Comparison of ENCODE assay signal across 22 cellular contexts in the genomic region with DNA sequence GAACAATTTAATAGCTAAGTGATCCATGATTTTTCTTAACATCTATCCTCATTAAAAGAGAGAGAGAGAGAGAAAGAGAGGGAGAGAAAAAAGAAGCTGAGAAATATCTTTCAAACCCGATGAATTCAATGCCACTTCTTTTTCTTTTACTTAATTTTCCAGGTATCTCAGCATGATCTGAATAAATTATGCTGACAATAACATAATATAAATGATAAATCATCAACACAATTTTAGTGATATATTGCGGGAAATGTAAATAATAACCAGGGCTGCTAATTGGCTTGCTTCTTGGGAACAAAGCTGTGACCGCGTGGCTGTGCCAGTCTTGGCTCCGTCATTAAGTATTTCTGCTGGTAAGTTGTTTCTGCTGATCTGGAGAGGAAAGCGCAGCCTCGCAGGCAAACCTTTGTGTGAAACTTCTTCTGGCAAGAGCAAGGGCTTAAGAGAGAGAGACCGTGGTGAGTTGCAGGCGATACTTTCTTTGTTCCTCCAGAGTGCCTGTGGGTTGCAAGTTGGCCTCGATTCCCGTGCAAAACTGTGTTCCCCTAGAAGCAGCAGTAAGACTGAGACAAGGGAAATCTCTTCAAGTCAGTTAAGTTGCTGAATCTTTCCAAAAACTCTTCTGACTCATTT.
DNase-seq lines count a peak whose midpoint lies in the region; ATAC-seq, FAIRE-seq and TF ChIP-seq lines count a peak whose summit lies in the region.
"Had no signal": no experiment of that assay in that cellular context is flagged by ENCODE, and none has a peak within 500 bp of the region (broad histone marks: within the 10 kb centered on the region; RNA-seq: fewer than 3 reads in every experiment).

No MANE protein-coding gene starts in this region.

- H3K27ac Mint-ChIP-seq in nephron = peak overlapping the region; percentile 57 to 91 (median 72)
- no peak overlapping the region for H3K27ac Mint-ChIP-seq in immature natural killer cell
- H3K27ac Mint-ChIP-seq: activated CD4-positive, alpha-beta T cell treated with anti-CD3 and anti-CD28 coated beads, Interleukin-2, amount 10 ng/mL, durations not matched to agents 7 days and 5 days; HFFc6; stimulated activated memory B cell treated with anti-CD40 and anti-IgM and Interleukin-4, amounts not matched to agents 10 μg/mL and 1 μg/mL and 100 μg/mL, for 72 hours; T-helper 17 cell had no signal

- H2BK20ac ChIP-seq in H1 (ENCODE audit: low read length) = no peak overlapping the region

- H3K79me2 ChIP-seq in H1 (ENCODE audit: control insufficient read depth in 1 of 2, insufficient read depth in 2 of 2, low read length in 2 of 2) = no peaks in the 10 kb centered on the region
- no peaks in the 10 kb centered on the region for H3K79me2 ChIP-seq in smooth muscle cell (ENCODE audit: low read depth)
- H3K79me2 ChIP-seq: parathyroid adenoma had no signal

- no peaks in the 10 kb centered on the region for H4K20me1 ChIP-seq in H1 (replicated peaks in 1 of 2; ENCODE audit: control insufficient read depth in 1 of 2, insufficient read depth in 2 of 2, low read length in 2 of 2)
- no peaks in the 10 kb centered on the region for H4K20me1 ChIP-seq in smooth muscle cell (ENCODE audit: low read depth)

- no peak overlapping the region for H4K8ac ChIP-seq in H1 (ENCODE audit: extremely low read depth, insufficient read depth, low read length)

- no peak for FAIRE-seq in H1 (lab: Jason Lieb, UNC)
- FAIRE-seq: GM12891 had no signal

- no peak overlapping the region for H4K91ac ChIP-seq in H1 (replicated peaks; ENCODE audit: insufficient read length, low read length)

- H2BK5ac ChIP-seq in H1 (ENCODE audit: low read depth, low read length) = no peak overlapping the region

- H3K23me2 ChIP-seq in H1 (ENCODE audit: low read depth, low read length) = no peaks in the 10 kb centered on the region

- no peaks in the 10 kb centered on the region for H3K4me1 ChIP-seq in H1 (replicated peaks in 1 of 4; ENCODE audit: control insufficient read depth in 3 of 4, insufficient read depth in 4 of 4, low read length in 3 of 4)
- no peaks in the 10 kb centered on the region for H3K4me1 ChIP-seq in smooth muscle cell (ENCODE audit: low read depth)
- H3K4me1 ChIP-seq: gastrocnemius medialis, parathyroid adenoma, Peyer's patch, SJSA1 had no signal

- no peak overlapping the region for H3K4ac ChIP-seq in H1 (replicated peaks; ENCODE audit: insufficient read length, low read depth, low read length)

- peaks cover 49% of the 10 kb centered on the region for H3K9me3 Mint-ChIP-seq in nephron
- H3K9me3 Mint-ChIP-seq in immature natural killer cell = peaks cover 0 to 16% (median 7%) of the 10 kb centered on the region in 6 donors

- no peak for TF ChIP-seq POLR2A in H1 (IDR thresholded peaks at IDR 0.05; ENCODE audit: control extremely low read depth in 1 of 2, low read depth in 2 of 2, low read length in 2 of 2)

- 82% methylated on average over 11 of the region's 11 CpGs; no CpG with 5 or more reads in 1 of the 2 experiments for WGBS in H1 (ENCODE audit: extremely low coverage in 1 of 2, insufficient coverage in 1 of 2, insufficient read length in 1 of 2, insufficient replicate concordance in 2 of 2, low coverage in 1 of 2, low lambda C conversion rate in 2 of 2, missing lambda C conversion rate in 1 of 2), 2 experiments
- 75% methylated on average over 11 of the region's 11 CpGs for WGBS in smooth muscle cell (ENCODE audit: low lambda C conversion rate)

- H2AK5ac ChIP-seq in H1 (ENCODE audit: low read depth, low read length) = no peak overlapping the region

- ATAC-seq in GM18511 (IDR thresholded peaks at IDR 0.05; ENCODE audit: unreplicated experiment) (no peak), HG03025 (IDR thresholded peaks at IDR 0.05; ENCODE audit: low FRiP score, unreplicated experiment) (no peak)
- ATAC-seq: activated naive CD4-positive, alpha-beta T cell treated with anti-CD3 and anti-CD28 coated beads, Interleukin-2, amount 50 U/mL, for 72 hours; esophagus mucosa; gastrocnemius medialis; stimulated activated memory B cell treated with anti-CD40 and anti-IgM and Interleukin-4, amounts not matched to agents 10 μg/mL and 1 μg/mL and 100 μg/mL, for 72 hours; T-helper 17 cell had no signal

- H3K4me3 Mint-ChIP-seq in nephron (no peak overlapping the region), immature natural killer cell (no peak overlapping the region)
- H3K4me3 Mint-ChIP-seq: activated CD4-positive, alpha-beta T cell treated with anti-CD3 and anti-CD28 coated beads, Interleukin-2, amount 10 ng/mL, durations not matched to agents 7 days and 5 days; HFFc6; stimulated activated memory B cell treated with anti-CD40 and anti-IgM and Interleukin-4, amounts not matched to agents 10 μg/mL and 1 μg/mL and 100 μg/mL, for 72 hours; T-helper 17 cell had no signal

- peaks cover 0 to 9% of the 10 kb centered on the region in 2 experiments; a peak in 1 of 4 replicates for H3K9me3 ChIP-seq in H1 (ENCODE audit: insufficient read depth in 2 of 2, low read depth in 1 of 2, low read length in 1 of 2)
- H3K9me3 ChIP-seq in smooth muscle cell (replicated peaks; ENCODE audit: low read depth) = peaks cover 5% of the 10 kb centered on the region
- H3K9me3 ChIP-seq in WERI-Rb-1 (ENCODE audit: severe bottlenecking) = peaks cover 3% of the 10 kb centered on the region
- H3K9me3 ChIP-seq: gastrocnemius medialis, Peyer's patch had no signal

- H3K79me1 ChIP-seq in H1 (ENCODE audit: low read depth, low read length) = no peaks in the 10 kb centered on the region

- H2AFZ ChIP-seq in H1 (ENCODE audit: low read length) (peak overlapping the region; percentile 95), smooth muscle cell (ENCODE audit: low read depth) (peak overlapping the region; percentile 62)
- H2AFZ ChIP-seq: parathyroid adenoma had no signal

- TF ChIP-seq EP300 in H1 (IDR thresholded peaks at IDR 0.05; ENCODE audit: borderline replicate concordance in 1 of 2, low read depth in 2 of 2, low read length in 2 of 2) = no peak

- no peak for TF ChIP-seq RAD21 in H1 (IDR thresholded peaks at IDR 0.05 in 1 of 2, conservative IDR thresholded peaks at IDR 0.05 in 1 of 2; ENCODE audit: low read depth in 2 of 2, low read length in 2 of 2)

- H3K23ac ChIP-seq in H1 (ENCODE audit: insufficient read length) = no peak overlapping the region

- H4K5ac ChIP-seq in H1 (ENCODE audit: insufficient read length, low read depth, low read length) = no peak overlapping the region

- POLR2A ChIA-PET in H1 (lab: Charles Lee; ENCODE audit: partially characterized antibody) = no interaction called here

- H3K27me3 ChIP-seq in H1 (replicated peaks in 1 of 4; ENCODE audit: control insufficient read depth in 3 of 4, extremely low read depth in 1 of 4, insufficient read depth in 3 of 4, low read length in 3 of 4) (no peaks in the 10 kb centered on the region), smooth muscle cell (ENCODE audit: low read depth) (no peaks in the 10 kb centered on the region), WERI-Rb-1 (ENCODE audit: insufficient read depth, low read depth, severe bottlenecking) (no peaks in the 10 kb centered on the region)
- H3K27me3 ChIP-seq: gastrocnemius medialis, Peyer's patch, SJSA1 had no signal

- H3K4me2 ChIP-seq in H1 (ENCODE audit: insufficient read depth in 1 of 2, low read depth in 2 of 2, low read length in 2 of 2) (no peak overlapping the region), smooth muscle cell (no peak overlapping the region)

- H3K27me3 Mint-ChIP-seq in nephron (ENCODE audit: low read depth) (no peaks in the 10 kb centered on the region), immature natural killer cell (ENCODE audit: low read depth in 3 of 3) (peaks cover 3 to 6% (median 5%) of the 10 kb centered on the region in 3 donors)
- H3K27me3 Mint-ChIP-seq: activated CD4-positive, alpha-beta T cell treated with anti-CD3 and anti-CD28 coated beads, Interleukin-2, amount 10 ng/mL, durations not matched to agents 7 days and 5 days; stimulated activated memory B cell treated with anti-CD40 and anti-IgM and Interleukin-4, amounts not matched to agents 10 μg/mL and 1 μg/mL and 100 μg/mL, for 72 hours; T-helper 17 cell had no signal

- no peaks in the 10 kb centered on the region for H3K36me3 ChIP-seq in H1 (ENCODE audit: control insufficient read depth in 2 of 4, insufficient read depth in 4 of 4, low read length in 3 of 4)
- no peaks in the 10 kb centered on the region for H3K36me3 ChIP-seq in smooth muscle cell (ENCODE audit: low read depth)
- no peaks in the 10 kb centered on the region for H3K36me3 ChIP-seq in WERI-Rb-1
- H3K36me3 ChIP-seq: gastrocnemius medialis, Peyer's patch, SJSA1 had no signal

- no peak overlapping the region; the same call in 1 of the 2 replicates for H3K18ac ChIP-seq in H1 (ENCODE audit: extremely low read depth, low read length)

- DNase-seq in NCI-H1105 (lab: John Stamatoyannopoulos, UW) (peak; percentile 45), H1 (ENCODE audit: low read depth in 1 of 2, low spot score in 2 of 2) (no peak), smooth muscle cell (lab: John Stamatoyannopoulos, UW; ENCODE audit: unreplicated experiment) (no peak), immature natural killer cell (no peak), WERI-Rb-1 (no peak)
- DNase-seq: activated CD4-positive, alpha-beta T cell treated with anti-CD3 and anti-CD28 coated beads, Interleukin-2, amount 10 ng/mL, durations not matched to agents 7 days and 5 days; effector CD8-positive, alpha-beta T cell; gastrocnemius medialis; HFFc6; NCI-H510A; Peyer's patch; stimulated activated CD4-positive, alpha-beta T cell treated with anti-CD3 and anti-CD28 coated beads, Interleukin-1b, Interleukin-23, amount 100 ng/mL, for 48 hours; T-helper 17 cell had no signal

- H3K14ac ChIP-seq in H1 (ENCODE audit: insufficient read length) = no peak overlapping the region

- CTCF ChIA-PET in H1 (lab: Charles Lee; ENCODE audit: partially characterized antibody) = interaction anchor here (1.6 kb wide), 1 partner anchor 385 kb away, joined by 4 read pairs; no protein-coding TSS in a partner anchor

- H3K4me1 Mint-ChIP-seq in nephron = peaks cover 15% of the 10 kb centered on the region
- no peaks in the 10 kb centered on the region for H3K4me1 Mint-ChIP-seq in immature natural killer cell
- H3K4me1 Mint-ChIP-seq: activated CD4-positive, alpha-beta T cell treated with anti-CD3 and anti-CD28 coated beads, Interleukin-2, amount 10 ng/mL, durations not matched to agents 7 days and 5 days; stimulated activated memory B cell treated with anti-CD40 and anti-IgM and Interleukin-4, amounts not matched to agents 10 μg/mL and 1 μg/mL and 100 μg/mL, for 72 hours; T-helper 17 cell had no signal

- H3K56ac ChIP-seq in H1 (replicated peaks; ENCODE audit: insufficient read length, low read depth, low read length) = no peak overlapping the region

- no peak for TF ChIP-seq CTCF in H1 (IDR thresholded peaks at IDR 0.05; ENCODE audit: control extremely low read depth in 1 of 3, insufficient read depth in 1 of 3, low read depth in 1 of 3, low read length in 3 of 3)
- TF ChIP-seq CTCF in nephron (IDR thresholded peaks at IDR 0.05; ENCODE audit: unreplicated experiment in 3 of 3) = no peak
- no peak for TF ChIP-seq CTCF in smooth muscle cell (IDR thresholded peaks at IDR 0.05; ENCODE audit: borderline replicate concordance, insufficient read depth, poor library complexity, severe bottlenecking)
- no peak for TF ChIP-seq CTCF in WERI-Rb-1 (IDR thresholded peaks at IDR 0.05; ENCODE audit: low read depth, low read length)

- no peak overlapping the region for H2BK12ac ChIP-seq in H1 (ENCODE audit: low read depth, low read length)

- no peak overlapping the region for H3K9ac ChIP-seq in H1 (replicated peaks in 1 of 4; ENCODE audit: extremely low read depth in 1 of 4, low read depth in 3 of 4, low read length in 3 of 4)
- no peak overlapping the region for H3K9ac ChIP-seq in smooth muscle cell (ENCODE audit: low read depth)
- H3K9ac ChIP-seq: parathyroid adenoma had no signal

- H3K27ac ChIP-seq in H1 (ENCODE audit: low read depth, low read length) (no peak overlapping the region), smooth muscle cell (ENCODE audit: low read depth) (no peak overlapping the region), WERI-Rb-1 (no peak overlapping the region)
- H3K27ac ChIP-seq: gastrocnemius medialis, parathyroid adenoma, Peyer's patch, SJSA1 had no signal

- no peak overlapping the region for H2BK15ac ChIP-seq in H1 (ENCODE audit: low read length)

- H3K4me3 ChIP-seq in H1 (ENCODE audit: extremely low read depth in 1 of 4, insufficient read depth in 2 of 4, low read depth in 3 of 4, low read length in 4 of 4) (no peak overlapping the region), smooth muscle cell (no peak overlapping the region), WERI-Rb-1 (ENCODE audit: low read depth, low read length) (no peak overlapping the region)
- H3K4me3 ChIP-seq: gastrocnemius medialis, Peyer's patch, SJSA1 had no signal

- H3F3A ChIP-seq in smooth muscle cell (ENCODE audit: low read depth) = no peaks in the 10 kb centered on the region

- no peaks in the 10 kb centered on the region for H3K36me3 Mint-ChIP-seq in nephron (ENCODE audit: low read depth)
- H3K36me3 Mint-ChIP-seq in immature natural killer cell = no peaks in the 10 kb centered on the region
- H3K36me3 Mint-ChIP-seq: stimulated activated memory B cell treated with anti-CD40 and anti-IgM and Interleukin-4, amounts not matched to agents 10 μg/mL and 1 μg/mL and 100 μg/mL, for 72 hours had no signal

- no peak overlapping the region for H2BK120ac ChIP-seq in H1 (replicated peaks; ENCODE audit: low read depth, low read length)

Comparison
In these comparisons a context has a peak if more than half of its experiments do, and no peak if none do; other contexts are left out.
1. H3K27ac Mint-ChIP-seq: peak in nephron (3 of 3); none in immature natural killer cell (0 of 6).